In the genomic region with DNA sequence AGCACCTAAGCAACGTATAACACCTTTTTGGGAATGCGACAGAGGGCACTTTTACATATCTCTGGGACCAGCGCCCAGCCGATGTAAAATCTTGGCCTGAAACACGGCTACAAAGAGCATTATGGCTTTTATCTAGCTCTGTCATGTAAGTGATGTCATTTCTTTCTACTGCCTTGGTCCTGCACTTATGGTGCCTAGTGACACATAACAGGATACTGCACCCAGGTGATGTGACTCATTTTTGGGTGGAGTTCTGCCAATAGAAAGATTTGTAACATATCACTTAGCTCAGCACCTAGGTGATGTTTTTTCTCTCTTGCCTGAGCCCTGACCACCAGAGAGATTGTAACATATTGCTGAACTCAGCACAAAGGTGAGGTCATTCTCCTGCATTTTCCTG, we compare ENCODE assay signal across 8 cellular contexts. TPM values are rescaled to one million over a fixed set of nuclear protein-coding genes. Genes with fewer than 3 reads are reported as not detected.
"Had no signal": no experiment of that assay in that cellular context is flagged by ENCODE, and none has a peak within 500 bp of the region (broad histone marks: within the 10 kb centered on the region; RNA-seq: fewer than 3 reads in every experiment).

No MANE protein-coding gene starts in this region.

RNA-seq across cellular contexts. Expression of gene BPY2, which starts 2.4 kb away (rescaled TPM):
- total RNA-seq: LHCN-M2, MCF 10A, NCI-H460, OCI-LY7, PC-9, Right ventricle myocardium superior, RPMI7951, SJSA1 had no signal
